ENCODE assay signal across 8 cellular contexts in genomic region chr11:31487848-31488247, GRCh38. TPM values are rescaled to one million over a fixed set of nuclear protein-coding genes. Genes with fewer than 3 reads are reported as not detected.
DNase-seq lines count a peak whose midpoint lies in the region; ATAC-seq, FAIRE-seq and TF ChIP-seq lines count a peak whose summit lies in the region.

No MANE protein-coding gene starts in this region.

- H3K9me3 Mint-ChIP-seq in activated naive CD4-positive, alpha-beta T cell treated with anti-CD3 and anti-CD28 coated beads, Interleukin-2, amount 50 U/mL, for 72 hours, result no peaks in the 10 kb centered on the region

- no peak for FAIRE-seq in GM19239 (lab: Jason Lieb, UNC)

- H3K27ac ChIP-seq in ascending aorta, result no peak overlapping the region

- no peak overlapping the region for H3K4me3 ChIP-seq in BE2C (ENCODE audit: low read depth, low read length)
- no peak overlapping the region for H3K4me3 ChIP-seq in skeletal muscle cell (ENCODE audit: low read depth, low read length)
- H3K4me3 ChIP-seq in ascending aorta, result no peak overlapping the region

- no peak for ATAC-seq in activated naive CD4-positive, alpha-beta T cell treated with anti-CD3 and anti-CD28 coated beads, Interleukin-2, amount 50 U/mL, for 72 hours
- no peak for ATAC-seq in GM21529 (IDR thresholded peaks at IDR 0.05; ENCODE audit: unreplicated experiment)

- H3K27me3 ChIP-seq in BE2C, result no peaks in the 10 kb centered on the region
- no peaks in the 10 kb centered on the region for H3K27me3 ChIP-seq in ascending aorta

- H3K36me3 ChIP-seq in BE2C (no peaks in the 10 kb centered on the region), ascending aorta (no peaks in the 10 kb centered on the region)

- H3K36me3 Mint-ChIP-seq in activated naive CD4-positive, alpha-beta T cell treated with anti-CD3 and anti-CD28 coated beads, Interleukin-2, amount 50 U/mL, for 72 hours, result peaks cover 6 to 7% of the 10 kb centered on the region in 2 donors

- TF ChIP-seq CTCF in BE2C (IDR thresholded peaks at IDR 0.05; ENCODE audit: low read depth, low read length), result peak; percentile 48
- TF ChIP-seq CTCF in ascending aorta (IDR thresholded peaks at IDR 0.05), result peak in 1 of 3 experiments; percentile 30

- H3K27ac Mint-ChIP-seq in activated naive CD4-positive, alpha-beta T cell treated with anti-CD3 and anti-CD28 coated beads, Interleukin-2, amount 50 U/mL, for 72 hours, result no peak overlapping the region

- H3K9me3 ChIP-seq in BE2C (no peaks in the 10 kb centered on the region), ascending aorta (no peaks in the 10 kb centered on the region)

- peak; percentile 14 for DNase-seq in BE2C
- peak; percentile 2 for DNase-seq in GM19239 (ENCODE audit: insufficient read length, low spot score)
- peak; percentile 36 for DNase-seq in NCI-H748 treated with DMSO at 0.1 percent for 48 hours (lab: John Stamatoyannopoulos, UW)
- peak; percentile 63 for DNase-seq in fibroblast of gingiva (ENCODE audit: low read depth)
- peak; percentile 17 for DNase-seq in skeletal muscle cell (ENCODE audit: low read depth)
- DNase-seq in activated naive CD4-positive, alpha-beta T cell treated with anti-CD3 and anti-CD28 coated beads, Interleukin-2, amount 50 U/mL, for 72 hours (ENCODE audit: low spot score in 2 of 2), result no peak
- DNase-seq in ascending aorta (ENCODE audit: low spot score in 2 of 2), result no peak

- H3K4me1 ChIP-seq in BE2C (no peaks in the 10 kb centered on the region), ascending aorta (no peaks in the 10 kb centered on the region)

- intact Hi-C loops in ascending aorta (cut with DNase I), result no loop called here

RNA-seq across cellular contexts. Expression of gene IMMP1L, which starts 21.6 kb away (rescaled TPM):
- 36.4 TPM for polyA plus RNA-seq in BE2C (2012; ENCODE audit: insufficient read depth, insufficient read length, low read depth)
- total RNA-seq in activated naive CD4-positive, alpha-beta T cell treated with anti-CD3 and anti-CD28 coated beads, Interleukin-2, amount 50 U/mL, for 72 hours, result 10 to 100 TPM; 20.9 to 22.5 TPM
- total RNA-seq in ascending aorta, result not detected

RNA-seq across cellular contexts. Expression of gene ELP4, which starts 21.7 kb away (rescaled TPM):
- polyA plus RNA-seq in BE2C (2012; ENCODE audit: insufficient read depth, insufficient read length, low read depth), result 9.0 TPM
- total RNA-seq in activated naive CD4-positive, alpha-beta T cell treated with anti-CD3 and anti-CD28 coated beads, Interleukin-2, amount 50 U/mL, for 72 hours, result 10 to 100 TPM; 19.1 to 22.7 TPM
- 37.1 TPM for total RNA-seq in ascending aorta

Comparison
In these comparisons a context has a peak if more than half of its experiments do, and no peak if none do; other contexts are left out.
1. DNase-seq: peak in BE2C (single experiment), GM19239 (single experiment), NCI-H748 treated with DMSO at 0.1 percent for 48 hours (single experiment), fibroblast of gingiva (single experiment) and skeletal muscle cell (single experiment); none in activated naive CD4-positive, alpha-beta T cell treated with anti-CD3 and anti-CD28 coated beads, Interleukin-2, amount 50 U/mL, for 72 hours (0 of 2) and ascending aorta (0 of 2).
2. RNA of gene IMMP1L, which starts 21.6 kb away (total RNA-seq): 20.9 to 22.5 TPM in activated naive CD4-positive, alpha-beta T cell treated with anti-CD3 and anti-CD28 coated beads, Interleukin-2, amount 50 U/mL, for 72 hours; not detected in ascending aorta (single experiment); every median in the first group is over 10 times any median in the second.